Comparison of ENCODE assay signal across 14 cellular contexts in genomic region chr2:101559576-101559975, GRCh38.
DNase-seq lines count a peak whose midpoint lies in the region; ATAC-seq, FAIRE-seq and TF ChIP-seq lines count a peak whose summit lies in the region.
"Had no signal": no experiment of that assay in that cellular context is flagged by ENCODE, and none has a peak within 500 bp of the region (broad histone marks: within the 10 kb centered on the region; RNA-seq: fewer than 3 reads in every experiment).

No MANE protein-coding gene starts in this region.

- no peaks in the 10 kb centered on the region for H3K36me3 Mint-ChIP-seq in stimulated activated effector memory CD8-positive, alpha-beta T cell treated with anti-CD3 and anti-CD28 coated beads, Interleukin-12 subunit alpha, Interleukin-12 subunit beta, amount 100 ng/mL, for 72 hours
- H3K36me3 Mint-ChIP-seq: brain, WTC11 had no signal

- dilution Hi-C loops in endothelial cell of umbilical vein (cut with MboI; ENCODE audit: extremely low pct_ligation_motif_present, low sequenced_read_pairs) (no loop called here), keratinocyte (cut with MboI; ENCODE audit: extremely low pct_ligation_motif_present, low sequenced_read_pairs) (no loop called here)

- no peaks in the 10 kb centered on the region for H3K9me1 ChIP-seq in endothelial cell of umbilical vein (replicated peaks; ENCODE audit: control insufficient read depth, extremely low read depth, insufficient read depth, low read length)
- no peaks in the 10 kb centered on the region for H3K9me1 ChIP-seq in keratinocyte (ENCODE audit: control insufficient read depth, extremely low read depth, insufficient read depth, low read length)

- peaks cover 23% of the 10 kb centered on the region for H3K4me1 Mint-ChIP-seq in stimulated activated effector memory CD8-positive, alpha-beta T cell treated with anti-CD3 and anti-CD28 coated beads, Interleukin-12 subunit alpha, Interleukin-12 subunit beta, amount 100 ng/mL, for 72 hours

- no peaks in the 10 kb centered on the region for H3K79me2 ChIP-seq in endothelial cell of umbilical vein (ENCODE audit: control insufficient read depth, insufficient read depth, low read length)
- H3K79me2 ChIP-seq in keratinocyte (ENCODE audit: control insufficient read depth, insufficient read depth, low read length) = no peaks in the 10 kb centered on the region

- H3K9me3 ChIP-seq in endothelial cell of umbilical vein (replicated peaks; ENCODE audit: control insufficient read depth, insufficient read depth, low read length) (no peaks in the 10 kb centered on the region), keratinocyte (ENCODE audit: control insufficient read depth, low read depth, low read length) (peaks cover 3% of the 10 kb centered on the region), stomach smooth muscle (ENCODE audit: control insufficient read depth in 2 of 2, low read length in 2 of 2) (peaks cover 0 to 6% of the 10 kb centered on the region in 2 donors)
- H3K9me3 ChIP-seq: SK-N-SH had no signal

- DNase-seq in HL-60 (ENCODE audit: low read depth in 1 of 2, low spot score in 1 of 2) (no peak), endothelial cell of umbilical vein (ENCODE audit: low read depth, low spot score) (peak; percentile 79), keratinocyte (ENCODE audit: low read depth, low spot score) (no peak), NCI-H2029 (lab: John Stamatoyannopoulos, UW) (no peak), NK-92 (lab: John Stamatoyannopoulos, UW; ENCODE audit: unreplicated experiment) (no peak)
- no peak for DNase-seq in stimulated activated effector memory CD8-positive, alpha-beta T cell treated with anti-CD3 and anti-CD28 coated beads, Interleukin-12 subunit alpha, Interleukin-12 subunit beta, amount 100 ng/mL, for 72 hours (ENCODE audit: low spot score in 2 of 2)
- DNase-seq: NCI-H1092 treated with DMSO at 0.1 percent for 48 hours, NCI-H82, SK-N-SH had no signal

- FAIRE-seq in endothelial cell of umbilical vein (lab: Jason Lieb, UNC) (peak; percentile 96), keratinocyte (lab: Jason Lieb, UNC) (no peak)

- H3K9ac ChIP-seq in endothelial cell of umbilical vein (replicated peaks; ENCODE audit: extremely low read depth, insufficient read depth, low read length) (no peak overlapping the region), keratinocyte (ENCODE audit: control insufficient read depth, extremely low read depth, insufficient read depth, low read length) (no peak overlapping the region), stomach smooth muscle (ENCODE audit: low read length in 2 of 2) (peak overlapping the region in 1 of 2 donors; percentile 33)
- H3K9ac ChIP-seq: BLaER1 treated with 17β-estradiol and CSF1 and Interleukin-3, amounts not matched to agents 10 nM and 100 nM; SK-N-SH had no signal

- ATAC-seq in stimulated activated effector memory CD8-positive, alpha-beta T cell treated with anti-CD3 and anti-CD28 coated beads, Interleukin-12 subunit alpha, Interleukin-12 subunit beta, amount 100 ng/mL, for 72 hours = no peak
- ATAC-seq in GM19397 (IDR thresholded peaks at IDR 0.05; ENCODE audit: unreplicated experiment) = no peak
- ATAC-seq: WTC11 had no signal

- peak overlapping the region; percentile 26 for H2AFZ ChIP-seq in endothelial cell of umbilical vein (ENCODE audit: low read depth, low read length)
- peak overlapping the region; percentile 76 for H2AFZ ChIP-seq in keratinocyte (ENCODE audit: control insufficient read depth, low read length)

- no peak overlapping the region for H3K27ac Mint-ChIP-seq in stimulated activated effector memory CD8-positive, alpha-beta T cell treated with anti-CD3 and anti-CD28 coated beads, Interleukin-12 subunit alpha, Interleukin-12 subunit beta, amount 100 ng/mL, for 72 hours
- H3K27ac Mint-ChIP-seq: WTC11 had no signal

- BruUV-seq in endothelial cell of umbilical vein (replicated peaks; lab: Mats Ljungman, UMichigan) = no TSS peak

- TF ChIP-seq POLR2A in endothelial cell of umbilical vein (IDR thresholded peaks at IDR 0.05; ENCODE audit: low read depth, low read length) = no peak

- no peaks in the 10 kb centered on the region for H3K36me3 ChIP-seq in endothelial cell of umbilical vein (ENCODE audit: control insufficient read depth in 2 of 2, extremely low read depth in 1 of 2, insufficient read depth in 2 of 2, low read length in 2 of 2)
- H3K36me3 ChIP-seq in keratinocyte (ENCODE audit: control insufficient read depth in 2 of 2, extremely low read depth in 1 of 2, insufficient read depth in 2 of 2, low read length in 2 of 2) = no peaks in the 10 kb centered on the region
- H3K36me3 ChIP-seq in stomach smooth muscle (ENCODE audit: control insufficient read depth in 2 of 2, insufficient read depth in 2 of 2, low read length in 2 of 2) = no peaks in the 10 kb centered on the region

- POLR2A ChIA-PET in endothelial cell of umbilical vein (lab: Charles Lee) = no interaction called here

- H3K9me3 Mint-ChIP-seq in stimulated activated effector memory CD8-positive, alpha-beta T cell treated with anti-CD3 and anti-CD28 coated beads, Interleukin-12 subunit alpha, Interleukin-12 subunit beta, amount 100 ng/mL, for 72 hours = no peaks in the 10 kb centered on the region
- H3K9me3 Mint-ChIP-seq: WTC11 had no signal

- H3K4me1 ChIP-seq in endothelial cell of umbilical vein (ENCODE audit: control insufficient read depth, extremely low read depth, insufficient read depth, low read length) = peaks cover 18% of the 10 kb centered on the region
- peaks cover 8% of the 10 kb centered on the region for H3K4me1 ChIP-seq in keratinocyte (ENCODE audit: control insufficient read depth, extremely low read depth, insufficient read depth, low read length)
- peaks cover 14% of the 10 kb centered on the region for H3K4me1 ChIP-seq in stomach smooth muscle (ENCODE audit: control insufficient read depth, insufficient read depth, low read length)

- H3K4me2 ChIP-seq in endothelial cell of umbilical vein (ENCODE audit: insufficient read depth, low read length) (peak overlapping the region; percentile 37), keratinocyte (ENCODE audit: control insufficient read depth, extremely low read depth, insufficient read depth, low read depth, low read length) (peak overlapping the region; percentile 63)
- H3K4me2 ChIP-seq: SK-N-SH had no signal

- CTCF ChIA-PET in endothelial cell of umbilical vein (lab: Charles Lee) = no interaction called here

- no peak overlapping the region for H3K4me3 Mint-ChIP-seq in stimulated activated effector memory CD8-positive, alpha-beta T cell treated with anti-CD3 and anti-CD28 coated beads, Interleukin-12 subunit alpha, Interleukin-12 subunit beta, amount 100 ng/mL, for 72 hours
- H3K4me3 Mint-ChIP-seq: WTC11 had no signal

- H3K4me3 ChIP-seq in HL-60 (replicated peaks; ENCODE audit: insufficient read depth, low read length) (no peak overlapping the region), endothelial cell of umbilical vein (replicated peaks in 1 of 3; ENCODE audit: insufficient read depth in 1 of 3, low read depth in 1 of 3, low read length in 3 of 3) (no peak overlapping the region), keratinocyte (ENCODE audit: control insufficient read depth in 2 of 3, extremely low read depth in 1 of 3, insufficient read depth in 2 of 3, low read depth in 1 of 3, low read length in 3 of 3) (no peak overlapping the region), stomach smooth muscle (ENCODE audit: low read length in 2 of 2) (peak overlapping the region in 1 of 2 donors; percentile 46)
- H3K4me3 ChIP-seq: BLaER1 treated with 17β-estradiol and CSF1 and Interleukin-3, amounts not matched to agents 10 nM and 100 nM had no signal

- H4K20me1 ChIP-seq in endothelial cell of umbilical vein (replicated peaks; ENCODE audit: control insufficient read depth, extremely low read depth, insufficient read depth, low read length) (no peaks in the 10 kb centered on the region), keratinocyte (ENCODE audit: control insufficient read depth, extremely low read depth, insufficient read depth, low read length) (no peaks in the 10 kb centered on the region)
- H4K20me1 ChIP-seq: BLaER1 treated with 17β-estradiol and CSF1 and Interleukin-3, amounts not matched to agents 10 nM and 100 nM had no signal

- TF ChIP-seq CTCF in HL-60 (IDR thresholded peaks at IDR 0.05; ENCODE audit: insufficient read depth, low read length) (no peak), endothelial cell of umbilical vein (IDR thresholded peaks at IDR 0.05; ENCODE audit: extremely low read depth in 1 of 2, insufficient read depth in 1 of 2, low read depth in 1 of 2, low read length in 2 of 2) (no peak), keratinocyte (optimal IDR thresholded peaks at IDR 0.05 in 1 of 3, IDR thresholded peaks at IDR 0.05 in 1 of 3, conservative IDR thresholded peaks at IDR 0.05 in 1 of 3; ENCODE audit: extremely low read depth in 1 of 3, insufficient read depth in 2 of 3, low read length in 3 of 3) (no peak)

- H3K27me3 ChIP-seq in HL-60 (ENCODE audit: insufficient read depth, poor library complexity, severe bottlenecking) = no peaks in the 10 kb centered on the region
- H3K27me3 ChIP-seq in endothelial cell of umbilical vein (ENCODE audit: control insufficient read depth in 2 of 2, insufficient read depth in 2 of 2, low read length in 2 of 2) = peaks cover 0 to 1% of the 10 kb centered on the region in 2 experiments
- no peaks in the 10 kb centered on the region for H3K27me3 ChIP-seq in keratinocyte (ENCODE audit: control insufficient read depth, extremely low read depth, insufficient read depth, low read length)
- no peaks in the 10 kb centered on the region for H3K27me3 ChIP-seq in stomach smooth muscle (ENCODE audit: control insufficient read depth in 1 of 2, insufficient read depth in 2 of 2, low read length in 2 of 2)
- H3K27me3 ChIP-seq: BLaER1 treated with 17β-estradiol and CSF1 and Interleukin-3, amounts not matched to agents 10 nM and 100 nM had no signal

- H3K27ac ChIP-seq in HL-60 (replicated peaks) (peak overlapping the region; percentile 78; the same call in 1 of the 2 replicates), endothelial cell of umbilical vein (ENCODE audit: insufficient read depth, low read depth, low read length) (peak overlapping the region; percentile 32), keratinocyte (ENCODE audit: control insufficient read depth, insufficient read depth, low read length) (no peak overlapping the region), stomach smooth muscle (ENCODE audit: low read length) (peak overlapping the region; percentile 71)

- intact Hi-C loops in endothelial cell of umbilical vein (cut with micrococcal nuclease) = loop anchor here (1.0 to 10.0 kb wide), 3 partner anchors 39 to 135 kb away; partner anchors contain the start of gene MAP4K4

TF ChIP-seq in endothelial cell of umbilical vein, 7 proteins besides CTCF, POLR2A, EP300 and RAD21:
- TF ChIP-seq MYC (IDR thresholded peaks at IDR 0.05; ENCODE audit: low read depth, low read length) (no peak), JUN (IDR thresholded peaks at IDR 0.05; ENCODE audit: borderline replicate concordance, insufficient read depth, insufficient read length, low read depth) (peak; percentile 18), POLR2AphosphoS5 (IDR thresholded peaks at IDR 0.05; ENCODE audit: insufficient read depth, low read depth, low read length) (peak; percentile 39)
TF ChIP-seq in endothelial cell of umbilical vein: peak in this region for 2.
